Comparison of ENCODE assay signal across 8 cellular contexts in the genomic region with DNA sequence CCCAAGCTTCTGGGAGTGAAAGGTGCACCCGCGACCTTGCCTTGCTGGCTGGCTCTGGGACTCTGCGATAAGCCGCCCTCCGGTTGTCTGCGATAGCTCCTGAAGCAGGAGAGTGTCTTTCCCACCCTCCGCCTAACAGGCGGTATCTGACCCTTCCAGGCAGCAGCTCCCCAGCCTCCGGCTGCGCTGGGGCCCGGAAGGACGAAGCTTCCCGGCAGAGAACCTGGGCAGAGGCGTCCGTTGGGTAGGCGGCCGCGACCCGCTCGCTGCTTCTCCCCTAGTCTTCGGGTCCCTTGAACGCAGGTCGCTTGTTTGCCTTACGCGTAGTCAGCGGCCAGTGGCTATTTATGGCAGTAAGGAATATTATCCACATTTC. TPM values are rescaled to one million over a fixed set of nuclear protein-coding genes. Genes with fewer than 3 reads are reported as not detected.
DNase-seq lines count a peak whose midpoint lies in the region; ATAC-seq and TF ChIP-seq lines count a peak whose summit lies in the region.

No MANE protein-coding gene starts in this region.

- no peaks in the 10 kb centered on the region for H3K36me3 Mint-ChIP-seq in natural killer cell

- peaks cover 20 to 23% of the 10 kb centered on the region in 2 donors for H3K4me1 Mint-ChIP-seq in natural killer cell

- H3K27ac Mint-ChIP-seq in natural killer cell = peak overlapping the region; percentile 96 to 99

- peak overlapping the region; percentile 78 for H3K4me3 ChIP-seq in epithelial cell of esophagus (ENCODE audit: low read length)

- intact Hi-C loops in natural killer cell (cut with micrococcal nuclease) = loop anchor here (1.0 kb wide), 1 partner anchor 490 kb away; a partner anchor contains a TSS

- peak overlapping the region; percentile 91 for H3K27ac ChIP-seq in C4-2B

- H3K27me3 Mint-ChIP-seq in natural killer cell (ENCODE audit: low read depth in 2 of 2) = peaks cover 0 to 4% of the 10 kb centered on the region in 2 donors

- no peak for TF ChIP-seq CTCF in C4-2B (conservative IDR thresholded peaks at IDR 0.05)
- no peak for TF ChIP-seq CTCF in epithelial cell of esophagus (IDR thresholded peaks at IDR 0.05; ENCODE audit: insufficient read depth, low read depth, low read length, missing control alignments)
- TF ChIP-seq CTCF in natural killer cell (IDR thresholded peaks at IDR 0.05) = no peak

- DNase-seq in epithelial cell of esophagus (ENCODE audit: low read depth) (no peak), natural killer cell (no peak), KBM-7 (no peak), kidney glomerular epithelial cell (lab: John Stamatoyannopoulos, UW) (no peak)

- peak overlapping the region; percentile 89 for H3K4me3 Mint-ChIP-seq in natural killer cell

- H3K9me3 Mint-ChIP-seq in natural killer cell = no peaks in the 10 kb centered on the region

- in situ Hi-C loops in KBM-7 (cut with MboI; ENCODE audit: low pct_unique_long_range_greater_than_20kb, low sequenced_read_pairs) = no loop called here

- ATAC-seq in GM19043 (IDR thresholded peaks at IDR 0.05; ENCODE audit: low read depth, unreplicated experiment) (peak; percentile 12), HG03159 (IDR thresholded peaks at IDR 0.05; ENCODE audit: unreplicated experiment) (peak; percentile 19), SK-N-SH treated with all-trans-retinoic acid at 6 μM for 48 hours (peak; percentile 18), natural killer cell (peak in 2 of 3 donors; percentile 3 to 10)

TF ChIP-seq in SK-N-SH treated with all-trans-retinoic acid at 6 μM for 48 hours, 23 proteins besides CTCF, POLR2A, EP300 and RAD21:
- no peak for TF ChIP-seq ZFP30 (CRISPR knock-in tag; IDR thresholded peaks at IDR 0.05)
- peak; percentile 69; the same call in 1 of the 2 replicates for TF ChIP-seq CSDC2 (CRISPR knock-in tag; IDR thresholded peaks at IDR 0.05)
- no peak for TF ChIP-seq TCF4 (CRISPR knock-in tag; IDR thresholded peaks at IDR 0.05; ENCODE audit: borderline replicate concordance)
- TF ChIP-seq, protein P1, sequence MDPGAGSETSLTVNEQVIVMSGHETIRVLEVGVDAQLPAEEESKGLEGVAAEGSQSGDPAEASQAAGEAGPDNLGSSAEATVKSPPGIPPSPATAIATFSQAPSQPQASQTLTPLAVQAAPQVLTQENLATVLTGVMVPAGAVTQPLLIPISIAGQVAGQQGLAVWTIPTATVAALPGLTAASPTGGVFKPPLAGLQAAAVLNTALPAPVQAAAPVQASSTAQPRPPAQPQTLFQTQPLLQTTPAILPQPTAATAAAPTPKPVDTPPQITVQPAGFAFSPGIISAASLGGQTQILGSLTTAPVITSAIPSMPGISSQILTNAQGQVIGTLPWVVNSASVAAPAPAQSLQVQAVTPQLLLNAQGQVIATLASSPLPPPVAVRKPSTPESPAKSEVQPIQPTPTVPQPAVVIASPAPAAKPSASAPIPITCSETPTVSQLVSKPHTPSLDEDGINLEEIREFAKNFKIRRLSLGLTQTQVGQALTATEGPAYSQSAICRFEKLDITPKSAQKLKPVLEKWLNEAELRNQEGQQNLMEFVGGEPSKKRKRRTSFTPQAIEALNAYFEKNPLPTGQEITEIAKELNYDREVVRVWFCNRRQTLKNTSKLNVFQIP (CRISPR knock-in tag; IDR thresholded peaks at IDR 0.05; ENCODE audit: borderline replicate concordance, low read depth) = no peak
- no peak for TF ChIP-seq ZC3H10 (CRISPR knock-in tag; IDR thresholded peaks at IDR 0.05)

RNA-seq across cellular contexts. Expression of a gene that starts 0.4 kb away (rescaled TPM):
- 10 to 100 TPM; 33.7 to 49.7 (median 47.7) TPM for total RNA-seq in natural killer cell

RNA-seq across cellular contexts. Expression of a gene that starts 35.8 kb away (rescaled TPM):
- total RNA-seq in natural killer cell = under 1 TPM; 0.09 to 0.55 (median 0.36) TPM
